ENCODE assay signal across 7 cellular contexts in the genomic region with DNA sequence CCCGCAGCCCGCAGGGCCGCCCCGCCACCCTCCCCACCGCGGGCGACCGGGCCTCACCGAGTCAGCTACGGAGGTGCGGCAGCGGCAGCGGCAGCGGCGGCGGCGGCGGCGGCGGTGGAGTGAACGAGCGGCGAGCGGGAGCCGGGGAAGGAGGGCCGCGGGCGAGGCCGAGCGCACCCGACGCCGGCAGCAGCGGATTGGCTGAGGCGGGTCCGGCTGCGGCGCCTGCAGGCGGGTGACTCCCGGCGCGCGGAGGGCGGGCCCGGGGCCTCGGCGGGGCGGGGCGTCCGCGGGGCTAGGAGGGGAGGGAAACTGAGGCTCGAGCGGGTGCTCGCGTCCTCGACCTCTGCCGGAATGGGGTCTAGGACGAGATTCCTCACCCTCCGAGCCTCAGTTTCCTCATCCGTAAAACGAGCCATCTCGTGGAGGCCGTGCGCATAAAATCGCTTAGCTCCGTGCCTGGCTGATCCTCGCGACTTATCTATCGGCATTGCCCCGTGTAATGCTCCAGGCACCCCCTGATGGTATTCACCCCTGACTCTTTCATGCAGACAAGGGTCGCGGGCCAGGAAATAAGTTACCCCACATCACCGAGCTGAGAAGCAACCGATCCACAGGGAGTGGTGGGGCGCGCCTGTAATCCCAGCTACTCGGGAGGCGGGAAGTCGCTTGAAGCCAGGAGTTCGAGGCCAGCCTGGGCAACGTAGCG. TPM values are rescaled to one million over a fixed set of nuclear protein-coding genes. Genes with fewer than 3 reads are reported as not detected.
DNase-seq lines count a peak whose midpoint lies in the region; ATAC-seq, FAIRE-seq and TF ChIP-seq lines count a peak whose summit lies in the region.

Gene CPT1A, minus strand, starts transcription at position 199 of the 709 bp plus-strand sequence. CDS start 26,442 bp downstream, outside the sequence.

- H3K27me3 ChIP-seq in upper lobe of left lung = no peaks in the 10 kb centered on the region

- no peaks in the 10 kb centered on the region for H3K9me3 Mint-ChIP-seq in activated naive CD4-positive, alpha-beta T cell treated with anti-CD3 and anti-CD28 coated beads, Interleukin-2, amount 50 U/mL, for 72 hours

- TF ChIP-seq EP300 in upper lobe of left lung (IDR thresholded peaks at IDR 0.05) = no peak

- no peak for TF ChIP-seq CTCF in omental fat pad (IDR thresholded peaks at IDR 0.05)
- peak in 2 of 6 experiments; percentile 12 to 17 for TF ChIP-seq CTCF in upper lobe of left lung (IDR thresholded peaks at IDR 0.05)

- FAIRE-seq in GM12892 (lab: Jason Lieb, UNC) = peak; percentile 88

- H3K27ac Mint-ChIP-seq in activated naive CD4-positive, alpha-beta T cell treated with anti-CD3 and anti-CD28 coated beads, Interleukin-2, amount 50 U/mL, for 72 hours = peak within 1 kb of the TSS in 1 of 2 donors; percentile 79

- no peaks in the 10 kb centered on the region for H3K36me3 Mint-ChIP-seq in activated naive CD4-positive, alpha-beta T cell treated with anti-CD3 and anti-CD28 coated beads, Interleukin-2, amount 50 U/mL, for 72 hours

- ATAC-seq in activated naive CD4-positive, alpha-beta T cell treated with anti-CD3 and anti-CD28 coated beads, Interleukin-2, amount 50 U/mL, for 72 hours = peak; percentile 52 to 62
- ATAC-seq in omental fat pad (ENCODE audit: low FRiP score) = peak; percentile 41
- ATAC-seq in upper lobe of left lung (ENCODE audit: low FRiP score in 2 of 2) = peak; percentile 43 to 81

- DNase-seq in GM12892 (ENCODE audit: insufficient read length) (peak; percentile 64), HuH-7.5 (ENCODE audit: low spot score) (peak; percentile 98), SK-N-DZ (ENCODE audit: low spot score) (peak; percentile 70), glomerular endothelial cell (ENCODE audit: extremely low read depth, low read depth, low spot score) (no peak), omental fat pad (ENCODE audit: low spot score) (no peak), upper lobe of left lung (peak; percentile 89 to 96)
- DNase-seq in activated naive CD4-positive, alpha-beta T cell treated with anti-CD3 and anti-CD28 coated beads, Interleukin-2, amount 50 U/mL, for 72 hours (ENCODE audit: low spot score in 2 of 2) = peak; percentile 77 to 80

- 18 to 26% methylated on average over 18 to 24 of the region's 82 CpGs for WGBS in upper lobe of left lung, 2 donors

- H3K9me3 ChIP-seq in upper lobe of left lung = no peaks in the 10 kb centered on the region

- peaks cover 0 to 5% (median 0%) of the 10 kb centered on the region in 4 donors for H3K36me3 ChIP-seq in upper lobe of left lung

- TF ChIP-seq POLR2A in GM12892 (IDR thresholded peaks at IDR 0.05; ENCODE audit: low read depth, low read length) (no peak), upper lobe of left lung (IDR thresholded peaks at IDR 0.05) (peak in 2 of 4 donors; percentile 26 to 76)

- H3K27ac ChIP-seq in upper lobe of left lung = peak within 1 kb of the TSS; percentile 89 to 97 (median 96)

- peak within 1 kb of the TSS; percentile 60 to 94 (median 84) for H3K4me3 ChIP-seq in upper lobe of left lung

- H3K4me1 ChIP-seq in upper lobe of left lung = peaks cover 42 to 67% (median 53%) of the 10 kb centered on the region in 4 donors

RNA-seq across cellular contexts. Expression of gene CPT1A, which starts in this region (rescaled TPM):
- polyA plus RNA-seq in GM12892 (2012; ENCODE audit: missing spikeins) = 0.36 TPM
- polyA plus RNA-seq in SK-N-DZ (2014; cell fraction: cytosol; rRNA removed) = 50.0 and 55.0 TPM in 2 replicates
- 32.0 and 48.0 TPM in 2 replicates for polyA plus RNA-seq in SK-N-DZ (2014; cell fraction: nucleus; rRNA removed)
- total RNA-seq in activated naive CD4-positive, alpha-beta T cell treated with anti-CD3 and anti-CD28 coated beads, Interleukin-2, amount 50 U/mL, for 72 hours = 10 to 100 TPM; 23.0 to 41.3 TPM
- total RNA-seq in glomerular endothelial cell (31.9 and 67.0 TPM in 2 replicates), omental fat pad (10 to 100 TPM; 36.1 to 54.9 (median 48.2) TPM), upper lobe of left lung (10 to 100 TPM; 38.2 to 91.8 (median 63.3) TPM)

Comparison
In these comparisons a context has a peak if more than half of its experiments do, and no peak if none do; other contexts are left out.
1. DNase-seq: peak in GM12892 (single experiment), HuH-7.5 (single experiment), SK-N-DZ (single experiment), activated naive CD4-positive, alpha-beta T cell treated with anti-CD3 and anti-CD28 coated beads, Interleukin-2, amount 50 U/mL, for 72 hours (2 of 2) and upper lobe of left lung (2 of 2); none in glomerular endothelial cell (single experiment) and omental fat pad (single experiment).
2. Peak in every context shown above with its lines, with median percentiles within 50 percentile points of each other: ATAC-seq.